ENCODE assay signal across 10 cellular contexts in genomic region chr11:78586452-78587046, GRCh38. TPM values are rescaled to one million over a fixed set of nuclear protein-coding genes. Genes with fewer than 3 reads are reported as not detected.
DNase-seq lines count a peak whose midpoint lies in the region; ATAC-seq and TF ChIP-seq lines count a peak whose summit lies in the region.
"Had no signal": no experiment of that assay in that cellular context is flagged by ENCODE, and none has a peak within 500 bp of the region (broad histone marks: within the 10 kb centered on the region; RNA-seq: fewer than 3 reads in every experiment).

No MANE protein-coding gene starts in this region.

- H3K9me3 ChIP-seq in left ventricle myocardium inferior (replicated peaks) = peaks cover 44% of the 10 kb centered on the region

- H3K27me3 ChIP-seq in left ventricle myocardium inferior (ENCODE audit: low read depth) = no peaks in the 10 kb centered on the region

- no peaks in the 10 kb centered on the region for H3K4me1 ChIP-seq in left ventricle myocardium inferior

- H3K4me3 ChIP-seq in left ventricle myocardium inferior (no peak overlapping the region), fibroblast of pulmonary artery (replicated peaks; ENCODE audit: low read depth, low read length) (no peak overlapping the region)
- H3K4me3 ChIP-seq: skin epidermis had no signal

- DNase-seq in left ventricle myocardium inferior = no peak
- DNase-seq in left ventricle myocardium superior = no peak
- DNase-seq in OCI-M1 (lab: John Stamatoyannopoulos, UW) = peak; percentile 90
- DNase-seq in fibroblast of pulmonary artery (ENCODE audit: low read depth) = peak; percentile 50
- no peak for DNase-seq in occipital lobe (lab: John Stamatoyannopoulos, UW)
- DNase-seq in NCI-H128 (lab: John Stamatoyannopoulos, UW; ENCODE audit: unreplicated experiment) = no peak
- no peak for DNase-seq in activated CD4-positive, alpha-beta T cell treated with anti-CD3 and anti-CD28 coated beads, Interleukin-2, amount 50 U/mL, for 48 hours
- no peak for DNase-seq in anterior cingulate cortex (lab: John Stamatoyannopoulos, UW)
- DNase-seq: NCI-H1048 had no signal

- H3K36me3 ChIP-seq in left ventricle myocardium inferior = no peaks in the 10 kb centered on the region

- intact Hi-C loops in left ventricle myocardium inferior (cut with micrococcal nuclease) (no loop called here), left ventricle myocardium superior (cut with micrococcal nuclease) (no loop called here)

- no peak for ATAC-seq in left ventricle myocardium superior

- H3K27ac ChIP-seq in left ventricle myocardium inferior (replicated peaks) = no peak overlapping the region
- H3K27ac ChIP-seq: skin epidermis had no signal

- TF ChIP-seq CTCF in left ventricle myocardium inferior (IDR thresholded peaks at IDR 0.05; ENCODE audit: borderline replicate concordance) (peak; percentile 44), fibroblast of pulmonary artery (IDR thresholded peaks at IDR 0.05; ENCODE audit: low read length, missing control alignments) (peak; percentile 58)

RNA-seq across cellular contexts. Expression of gene NARS2, which starts 11.9 kb away (rescaled TPM):
- total RNA-seq in left ventricle myocardium inferior (17.5 TPM), left ventricle myocardium superior (16.2 TPM), occipital lobe (33.4 TPM)

Comparison
In these comparisons a context has a peak if more than half of its experiments do, and no peak if none do; other contexts are left out.
1. DNase-seq: peak in OCI-M1 (single experiment) and fibroblast of pulmonary artery (single experiment); none in left ventricle myocardium inferior (single experiment), left ventricle myocardium superior (single experiment), occipital lobe (single experiment), NCI-H128 (single experiment), activated CD4-positive, alpha-beta T cell treated with anti-CD3 and anti-CD28 coated beads, Interleukin-2, amount 50 U/mL, for 48 hours (0 of 2) and anterior cingulate cortex (0 of 58).